ENCODE assay signal across 17 cellular contexts in the genomic region with DNA sequence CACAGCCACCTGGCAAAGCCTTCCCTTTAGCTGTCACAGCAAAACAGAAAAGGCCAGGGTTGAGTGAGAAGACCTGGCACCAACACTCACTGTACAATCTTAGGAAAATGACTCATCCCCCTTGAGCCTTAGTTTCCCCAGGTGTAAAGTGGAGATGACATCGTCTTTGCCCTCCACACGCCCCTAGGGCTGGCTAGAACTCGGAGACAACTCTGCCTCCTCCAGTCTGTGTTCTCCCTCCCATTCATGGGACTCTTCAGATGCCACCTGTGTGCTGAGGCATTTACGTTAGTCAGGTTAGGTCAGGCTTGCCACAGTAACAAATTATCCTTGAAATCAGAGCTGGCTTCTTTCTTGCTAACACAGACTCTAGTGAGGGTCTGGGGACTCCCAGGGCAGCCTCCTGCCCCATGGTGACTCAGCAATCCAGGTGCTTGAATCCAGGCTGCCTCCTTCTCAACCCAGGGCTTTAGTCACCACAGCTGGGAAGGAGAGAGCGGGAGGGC.
DNase-seq lines count a peak whose midpoint lies in the region; ATAC-seq, FAIRE-seq and TF ChIP-seq lines count a peak whose summit lies in the region.
"Had no signal": no experiment of that assay in that cellular context is flagged by ENCODE, and none has a peak within 500 bp of the region (broad histone marks: within the 10 kb centered on the region; RNA-seq: fewer than 3 reads in every experiment).

No MANE protein-coding gene starts in this region.

- DNase-seq in left ventricle myocardium inferior, result no peak
- DNase-seq in left ventricle myocardium superior, result no peak
- DNase-seq in WERI-Rb-1, result no peak
- no peak for DNase-seq in endothelial cell of umbilical vein (ENCODE audit: low read depth, low spot score)
- DNase-seq in sciatic nerve (ENCODE audit: low spot score), result peak; percentile 13
- no peak for DNase-seq in left lung
- DNase-seq in NCI-H1417 treated with DMSO at 0.1 percent for 48 hours (lab: John Stamatoyannopoulos, UW), result no peak
- no peak for DNase-seq in posterior vena cava (ENCODE audit: low spot score)
- DNase-seq: BE2C; CD4-positive, alpha-beta memory T cell; DMS79 had no signal

- H3K27me3 ChIP-seq in left ventricle myocardium inferior (ENCODE audit: low read depth), result no peaks in the 10 kb centered on the region
- no peaks in the 10 kb centered on the region for H3K27me3 ChIP-seq in WERI-Rb-1 (ENCODE audit: insufficient read depth, low read depth, severe bottlenecking)
- no peaks in the 10 kb centered on the region for H3K27me3 ChIP-seq in endothelial cell of umbilical vein (ENCODE audit: control insufficient read depth in 2 of 2, insufficient read depth in 2 of 2, low read length in 2 of 2)
- no peaks in the 10 kb centered on the region for H3K27me3 ChIP-seq in left lung
- H3K27me3 ChIP-seq: BE2C had no signal

- intact Hi-C loops in left ventricle myocardium inferior (cut with micrococcal nuclease) (no loop called here), left ventricle myocardium superior (cut with micrococcal nuclease) (no loop called here), endothelial cell of umbilical vein (cut with micrococcal nuclease) (no loop called here), sciatic nerve (cut with DNase I) (no loop called here), left lung (cut with DNase I) (no loop called here), posterior vena cava (cut with DNase I) (no loop called here)

- no peak for TF ChIP-seq POLR2A in endothelial cell of umbilical vein (IDR thresholded peaks at IDR 0.05; ENCODE audit: low read depth, low read length)

- H3K27ac ChIP-seq in left ventricle myocardium inferior (replicated peaks) (peak overlapping the region; percentile 86), WERI-Rb-1 (peak overlapping the region; percentile 19; the same call in 1 of the 2 replicates), endothelial cell of umbilical vein (ENCODE audit: insufficient read depth, low read depth, low read length) (no peak overlapping the region), left lung (no peak overlapping the region)
- H3K27ac ChIP-seq: A549, C4-2B had no signal

- H3K36me3 ChIP-seq in left ventricle myocardium inferior, result no peaks in the 10 kb centered on the region
- H3K36me3 ChIP-seq in WERI-Rb-1, result no peaks in the 10 kb centered on the region
- no peaks in the 10 kb centered on the region for H3K36me3 ChIP-seq in endothelial cell of umbilical vein (ENCODE audit: control insufficient read depth in 2 of 2, extremely low read depth in 1 of 2, insufficient read depth in 2 of 2, low read length in 2 of 2)
- no peaks in the 10 kb centered on the region for H3K36me3 ChIP-seq in left lung
- H3K36me3 ChIP-seq: BE2C, HAP-1 had no signal

- no peak overlapping the region for H3K9ac ChIP-seq in endothelial cell of umbilical vein (replicated peaks; ENCODE audit: extremely low read depth, insufficient read depth, low read length)

- H3K79me2 ChIP-seq in endothelial cell of umbilical vein (ENCODE audit: control insufficient read depth, insufficient read depth, low read length), result no peaks in the 10 kb centered on the region

- FAIRE-seq in endothelial cell of umbilical vein (lab: Jason Lieb, UNC), result no peak
- FAIRE-seq: A549, GM12878, GM18507, H1 had no signal

- CTCF ChIA-PET in endothelial cell of umbilical vein (lab: Charles Lee), result interaction anchor here (0.9 kb wide), 1 partner anchor 309 kb away, joined by 3 read pairs; no protein-coding TSS in a partner anchor

- POLR2A ChIA-PET in endothelial cell of umbilical vein (lab: Charles Lee), result no interaction called here

- H3K4me2 ChIP-seq in endothelial cell of umbilical vein (ENCODE audit: insufficient read depth, low read length), result no peak overlapping the region
- H3K4me2 ChIP-seq: A549 had no signal

- H3K4me3 ChIP-seq in left ventricle myocardium inferior, result no peak overlapping the region
- no peak overlapping the region for H3K4me3 ChIP-seq in WERI-Rb-1 (ENCODE audit: low read depth, low read length)
- no peak overlapping the region for H3K4me3 ChIP-seq in endothelial cell of umbilical vein (replicated peaks in 1 of 3; ENCODE audit: insufficient read depth in 1 of 3, low read depth in 1 of 3, low read length in 3 of 3)
- no peak overlapping the region for H3K4me3 ChIP-seq in left lung
- H3K4me3 ChIP-seq: A549, GM12878, HAP-1 had no signal

- dilution Hi-C loops in endothelial cell of umbilical vein (cut with MboI; ENCODE audit: extremely low pct_ligation_motif_present, low sequenced_read_pairs), result no loop called here

- H4K20me1 ChIP-seq in endothelial cell of umbilical vein (replicated peaks; ENCODE audit: control insufficient read depth, extremely low read depth, insufficient read depth, low read length), result no peaks in the 10 kb centered on the region

- ATAC-seq in left ventricle myocardium superior, result no peak
- ATAC-seq in sciatic nerve, result no peak
- ATAC-seq in left lung, result no peak
- ATAC-seq: A549, GM12878 had no signal

- TF ChIP-seq CTCF in left ventricle myocardium inferior (IDR thresholded peaks at IDR 0.05; ENCODE audit: borderline replicate concordance) (no peak), WERI-Rb-1 (IDR thresholded peaks at IDR 0.05; ENCODE audit: low read depth, low read length) (no peak), endothelial cell of umbilical vein (IDR thresholded peaks at IDR 0.05; ENCODE audit: extremely low read depth in 1 of 2, insufficient read depth in 1 of 2, low read depth in 1 of 2, low read length in 2 of 2) (no peak), left lung (IDR thresholded peaks at IDR 0.05) (no peak)

- no peak overlapping the region for H2AFZ ChIP-seq in endothelial cell of umbilical vein (ENCODE audit: low read depth, low read length)

- H3K9me3 ChIP-seq in left ventricle myocardium inferior (replicated peaks), result peaks cover 11% of the 10 kb centered on the region
- no peaks in the 10 kb centered on the region for H3K9me3 ChIP-seq in WERI-Rb-1 (ENCODE audit: severe bottlenecking)
- no peaks in the 10 kb centered on the region for H3K9me3 ChIP-seq in endothelial cell of umbilical vein (replicated peaks; ENCODE audit: control insufficient read depth, insufficient read depth, low read length)
- no peaks in the 10 kb centered on the region for H3K9me3 ChIP-seq in left lung
- H3K9me3 ChIP-seq: A549, BE2C had no signal

- H3K9me1 ChIP-seq in endothelial cell of umbilical vein (replicated peaks; ENCODE audit: control insufficient read depth, extremely low read depth, insufficient read depth, low read length), result no peaks in the 10 kb centered on the region

- BruUV-seq in endothelial cell of umbilical vein (replicated peaks; lab: Mats Ljungman, UMichigan), result no TSS peak

- peaks cover 37% of the 10 kb centered on the region for H3K4me1 ChIP-seq in left ventricle myocardium inferior
- no peaks in the 10 kb centered on the region for H3K4me1 ChIP-seq in endothelial cell of umbilical vein (ENCODE audit: control insufficient read depth, extremely low read depth, insufficient read depth, low read length)
- H3K4me1 ChIP-seq in left lung, result no peaks in the 10 kb centered on the region
- H3K4me1 ChIP-seq: A549, BE2C, HAP-1 had no signal

TF ChIP-seq in endothelial cell of umbilical vein, 7 proteins besides CTCF, POLR2A, EP300 and RAD21:
- TF ChIP-seq JUN (IDR thresholded peaks at IDR 0.05; ENCODE audit: borderline replicate concordance, insufficient read depth, insufficient read length, low read depth), result peak; percentile 10
- TF ChIP-seq EZH2 (IDR thresholded peaks at IDR 0.05; ENCODE audit: borderline replicate concordance, low read depth, low read length, severe bottlenecking), result no peak

Comparison
In these comparisons a context has a peak if more than half of its experiments do, and no peak if none do; other contexts are left out.
1. H3K27ac ChIP-seq: peak in left ventricle myocardium inferior (single experiment) and WERI-Rb-1 (single experiment); none in endothelial cell of umbilical vein (single experiment) and left lung (0 of 2).